In the genomic region with DNA sequence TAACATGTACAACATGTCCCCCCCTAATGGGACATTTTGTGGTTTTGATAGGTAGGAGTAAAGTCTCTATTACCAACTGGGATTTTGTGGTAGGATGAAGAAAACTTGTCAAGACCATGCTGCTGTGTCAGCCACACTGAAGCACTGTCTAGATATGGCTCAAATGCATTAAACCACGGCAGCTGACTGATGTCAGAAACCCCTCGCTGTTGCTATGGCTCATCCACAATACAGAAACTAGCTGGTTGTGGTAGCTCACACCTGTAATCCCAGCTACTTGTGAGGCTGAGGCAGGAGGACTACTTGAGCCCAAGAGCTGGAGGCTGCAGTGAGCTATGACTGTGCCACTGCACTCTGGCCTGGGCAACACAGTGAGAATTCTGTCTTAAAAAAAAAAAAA, we compare ENCODE assay signal across 24 cellular contexts.
"Had no signal": no experiment of that assay in that cellular context is flagged by ENCODE, and none has a peak within 500 bp of the region (broad histone marks: within the 10 kb centered on the region; RNA-seq: fewer than 3 reads in every experiment).

No MANE protein-coding gene starts in this region.

- H3K4me1 Mint-ChIP-seq: endodermal cell, mesothelial cell of epicardium had no signal

- DNase-seq: colonic mucosa; cortex of kidney; effector CD8-positive, alpha-beta T cell; effector memory CD8-positive, alpha-beta T cell; endodermal cell; erythroblast; esophagus squamous epithelium; foreskin fibroblast; foreskin melanocyte; gastrocnemius medialis; glutamatergic neuron; head of caudate nucleus; heart right ventricle; hippocampal formation; left cardiac atrium; left lung; left ventricle myocardium superior; lower lobe of right lung; mesenchymal stem cell; naive B cell had no signal

- H3K27ac Mint-ChIP-seq: dendritic cell treated with granulocyte-macrophage colony-stimulating factor and Interleukin-4, amounts not matched to agents 40 ng/mL and 50 ng/mL, for 4 days; effector memory CD8-positive, alpha-beta T cell; endodermal cell had no signal

- H3K9me3 Mint-ChIP-seq: dendritic cell treated with granulocyte-macrophage colony-stimulating factor and Interleukin-4, amounts not matched to agents 40 ng/mL and 50 ng/mL, for 4 days; effector memory CD8-positive, alpha-beta T cell; endodermal cell; mesothelial cell of epicardium; naive B cell had no signal

- H3K4me3 Mint-ChIP-seq: dendritic cell treated with granulocyte-macrophage colony-stimulating factor and Interleukin-4, amounts not matched to agents 40 ng/mL and 50 ng/mL, for 4 days; effector memory CD8-positive, alpha-beta T cell; endodermal cell; mesothelial cell of epicardium; naive B cell had no signal

- ATAC-seq: effector memory CD8-positive, alpha-beta T cell; esophagus mucosa; gastrocnemius medialis; left cardiac atrium; left ventricle myocardium superior; mucosa of descending colon had no signal

- H3K27me3 Mint-ChIP-seq: dendritic cell treated with granulocyte-macrophage colony-stimulating factor and Interleukin-4, amounts not matched to agents 40 ng/mL and 50 ng/mL, for 4 days; effector memory CD8-positive, alpha-beta T cell; naive B cell had no signal
